In the genomic region with DNA sequence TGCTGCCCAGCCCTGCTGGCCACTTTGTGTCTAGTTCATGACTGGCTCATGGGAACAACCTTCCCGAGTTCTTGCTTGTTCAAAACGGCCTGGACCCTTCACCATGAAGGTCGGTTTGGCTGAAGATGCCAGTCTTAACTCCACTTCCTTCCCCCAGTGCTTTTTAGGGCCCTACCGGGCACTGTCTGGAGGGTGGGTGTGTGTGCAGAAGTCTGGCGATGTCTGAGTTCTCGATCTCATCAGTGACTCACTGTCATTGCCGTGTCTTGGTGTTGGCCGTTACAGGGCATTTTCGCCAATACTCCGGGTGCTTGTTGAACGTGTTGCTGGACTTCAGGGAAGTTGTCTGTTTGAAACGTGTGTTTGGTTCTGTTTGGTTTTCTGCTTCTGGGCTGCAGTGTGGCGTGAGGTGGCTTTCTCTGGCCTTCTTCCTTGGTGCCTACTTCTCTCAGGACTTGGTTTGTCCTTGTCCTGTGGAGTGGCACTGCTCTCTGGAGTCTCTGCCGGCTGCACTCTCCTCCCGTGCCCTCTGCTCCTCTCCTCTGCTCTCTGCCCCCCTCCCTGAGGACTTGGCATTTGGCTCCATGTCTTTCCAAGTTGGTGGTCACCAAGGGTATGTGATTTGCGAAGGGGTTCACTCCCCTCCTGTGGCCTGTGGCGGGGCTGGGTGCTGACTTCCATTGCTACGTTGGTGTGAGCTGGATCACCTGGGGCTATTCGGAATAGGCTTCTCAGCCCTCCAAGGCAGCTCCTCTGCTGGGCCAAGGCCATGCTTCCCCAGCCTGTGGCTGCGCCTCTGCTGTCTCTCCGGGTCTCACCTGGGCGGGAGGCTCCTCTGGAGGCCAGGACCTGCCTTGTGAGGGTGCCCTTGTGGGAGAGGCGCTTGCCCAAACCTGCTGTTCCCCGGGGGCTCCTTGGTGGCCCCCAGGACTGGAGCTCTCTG, we compare ENCODE assay signal across 14 cellular contexts. TPM values are rescaled to one million over a fixed set of nuclear protein-coding genes. Genes with fewer than 3 reads are reported as not detected.
DNase-seq lines count a peak whose midpoint lies in the region; ATAC-seq and TF ChIP-seq lines count a peak whose summit lies in the region.
"Had no signal": no experiment of that assay in that cellular context is flagged by ENCODE, and none has a peak within 500 bp of the region (broad histone marks: within the 10 kb centered on the region; RNA-seq: fewer than 3 reads in every experiment).

No MANE protein-coding gene starts in this region.

- no peak overlapping the region for H3K4me3 Mint-ChIP-seq in activated naive CD8-positive, alpha-beta T cell treated with anti-CD3 and anti-CD28 coated beads, Interleukin-2, amount 10 ng/mL, durations not matched to agents 7 days and 5 days
- H3K4me3 Mint-ChIP-seq in activated naive CD8-positive, alpha-beta T cell treated with anti-CD3 and anti-CD28 coated beads for 36 hours = no peak overlapping the region

- peak overlapping the region; percentile 13 for H3K27ac Mint-ChIP-seq in activated naive CD8-positive, alpha-beta T cell treated with anti-CD3 and anti-CD28 coated beads, Interleukin-2, amount 10 ng/mL, durations not matched to agents 7 days and 5 days
- H3K27ac Mint-ChIP-seq in activated naive CD8-positive, alpha-beta T cell treated with anti-CD3 and anti-CD28 coated beads for 36 hours = no peak overlapping the region

- no peaks in the 10 kb centered on the region for H3K4me1 ChIP-seq in lower lobe of right lung
- H3K4me1 ChIP-seq: Caco-2, colonic mucosa had no signal

- no peak for ATAC-seq in activated naive CD8-positive, alpha-beta T cell treated with anti-CD3 and anti-CD28 coated beads, Interleukin-2, amount 10 ng/mL, durations not matched to agents 7 days and 5 days (ENCODE audit: low read depth)
- no peak for ATAC-seq in lower lobe of right lung
- ATAC-seq: esophagus mucosa had no signal

- peaks cover 4% of the 10 kb centered on the region for H3K36me3 Mint-ChIP-seq in activated naive CD8-positive, alpha-beta T cell treated with anti-CD3 and anti-CD28 coated beads, Interleukin-2, amount 10 ng/mL, durations not matched to agents 7 days and 5 days
- no peaks in the 10 kb centered on the region for H3K36me3 Mint-ChIP-seq in activated naive CD8-positive, alpha-beta T cell treated with anti-CD3 and anti-CD28 coated beads for 36 hours

- no peaks in the 10 kb centered on the region for H3K9me3 Mint-ChIP-seq in activated naive CD8-positive, alpha-beta T cell treated with anti-CD3 and anti-CD28 coated beads, Interleukin-2, amount 10 ng/mL, durations not matched to agents 7 days and 5 days
- no peaks in the 10 kb centered on the region for H3K9me3 Mint-ChIP-seq in activated naive CD8-positive, alpha-beta T cell treated with anti-CD3 and anti-CD28 coated beads for 36 hours

- H3K4me3 ChIP-seq in dorsolateral prefrontal cortex = no peak overlapping the region
- no peak overlapping the region for H3K4me3 ChIP-seq in lower lobe of right lung
- H3K4me3 ChIP-seq: colonic mucosa, SK-N-MC had no signal

- no peaks in the 10 kb centered on the region for H3K4me1 Mint-ChIP-seq in activated naive CD8-positive, alpha-beta T cell treated with anti-CD3 and anti-CD28 coated beads, Interleukin-2, amount 10 ng/mL, durations not matched to agents 7 days and 5 days
- H3K4me1 Mint-ChIP-seq in activated naive CD8-positive, alpha-beta T cell treated with anti-CD3 and anti-CD28 coated beads for 36 hours = no peaks in the 10 kb centered on the region

- POLR2A ChIA-PET in activated naive CD8-positive, alpha-beta T cell treated with anti-CD3 and anti-CD28 coated beads, Interleukin-2, amount 10 ng/mL, durations not matched to agents 7 days and 5 days (lab: Charles Lee) = no interaction called here

- TF ChIP-seq CTCF in dorsolateral prefrontal cortex (IDR thresholded peaks at IDR 0.05 in 54 of 56, conservative IDR thresholded peaks at IDR 0.05 in 2 of 56; ENCODE audit: low read depth in 1 of 56, partially characterized antibody in 56 of 56) (no peak), lower lobe of right lung (IDR thresholded peaks at IDR 0.05) (no peak)

- DNase-seq in activated naive CD8-positive, alpha-beta T cell treated with anti-CD3 and anti-CD28 coated beads, Interleukin-2, amount 10 ng/mL, durations not matched to agents 7 days and 5 days = peak; percentile 24
- DNase-seq in activated naive CD8-positive, alpha-beta T cell treated with anti-CD3 and anti-CD28 coated beads for 36 hours = no peak
- peak in 9 of 10 donors; percentile 3 to 39 (median 21) for DNase-seq in dorsolateral prefrontal cortex
- peak; percentile 29 for DNase-seq in lower lobe of right lung
- DNase-seq in ureter (ENCODE audit: low spot score) = peak; percentile 29
- no peak for DNase-seq in T1000 (lab: John Stamatoyannopoulos, UW)
- no peak for DNase-seq in stimulated activated CD4-positive, alpha-beta T cell treated with anti-CD3 and anti-CD28 coated beads, Interleukin-2, amount 100 ng/mL, for 48 hours
- no peak for DNase-seq in NCI-H2227 treated with DMSO at 0.1 percent for 48 hours (lab: John Stamatoyannopoulos, UW)
- DNase-seq: colonic mucosa, Kasumi-1, NCI-H146 had no signal

- H3K27me3 ChIP-seq in dorsolateral prefrontal cortex = no peaks in the 10 kb centered on the region
- no peaks in the 10 kb centered on the region for H3K27me3 ChIP-seq in lower lobe of right lung (ENCODE audit: low read depth)
- H3K27me3 ChIP-seq: colonic mucosa had no signal

- intact Hi-C loops in dorsolateral prefrontal cortex (cut with DNase I) (no loop called here), lower lobe of right lung (cut with DNase I) (no loop called here)

- peaks cover 94% of the 10 kb centered on the region for H3K36me3 ChIP-seq in lower lobe of right lung

- H3K9me3 ChIP-seq in lower lobe of right lung = no peaks in the 10 kb centered on the region
- H3K9me3 ChIP-seq: Caco-2, colonic mucosa had no signal

- H3K27me3 Mint-ChIP-seq in activated naive CD8-positive, alpha-beta T cell treated with anti-CD3 and anti-CD28 coated beads, Interleukin-2, amount 10 ng/mL, durations not matched to agents 7 days and 5 days = no peaks in the 10 kb centered on the region
- no peaks in the 10 kb centered on the region for H3K27me3 Mint-ChIP-seq in activated naive CD8-positive, alpha-beta T cell treated with anti-CD3 and anti-CD28 coated beads for 36 hours

- peak overlapping the region in 20 of 59 donors; percentile 0 to 69 (median 26) for H3K27ac ChIP-seq in dorsolateral prefrontal cortex
- no peak overlapping the region for H3K27ac ChIP-seq in lower lobe of right lung
- H3K27ac ChIP-seq: colonic mucosa, SK-N-MC had no signal

RNA-seq across cellular contexts. Expression of a gene that starts 38.2 kb away (rescaled TPM):
- total RNA-seq in activated naive CD8-positive, alpha-beta T cell treated with anti-CD3 and anti-CD28 coated beads, Interleukin-2, amount 10 ng/mL, durations not matched to agents 7 days and 5 days = 10 to 100 TPM; 29.3 to 29.5 TPM
- total RNA-seq in activated naive CD8-positive, alpha-beta T cell treated with anti-CD3 and anti-CD28 coated beads for 36 hours = 10 to 100 TPM; 30.3 to 31.0 TPM
- total RNA-seq in dorsolateral prefrontal cortex = 100 to 1,000 TPM in 116 of 120 experiments, 10 to 100 TPM in 4; 83.2 to 226 (median 146) TPM
- total RNA-seq in lower lobe of right lung = 57.5 TPM
- 109 TPM for total RNA-seq in ureter

Comparison
In these comparisons a context has a peak if more than half of its experiments do, and no peak if none do; other contexts are left out.
1. DNase-seq: peak in activated naive CD8-positive, alpha-beta T cell treated with anti-CD3 and anti-CD28 coated beads, Interleukin-2, amount 10 ng/mL, durations not matched to agents 7 days and 5 days (single experiment), dorsolateral prefrontal cortex (9 of 10), lower lobe of right lung (single experiment) and ureter (single experiment); none in activated naive CD8-positive, alpha-beta T cell treated with anti-CD3 and anti-CD28 coated beads for 36 hours (single experiment), T1000 (single experiment), stimulated activated CD4-positive, alpha-beta T cell treated with anti-CD3 and anti-CD28 coated beads, Interleukin-2, amount 100 ng/mL, for 48 hours (0 of 2) and NCI-H2227 treated with DMSO at 0.1 percent for 48 hours (single experiment).